In genomic region chr22:29204617-29205183, GRCh38 we compare ENCODE assay signal across 13 cellular contexts. TPM values are rescaled to one million over a fixed set of nuclear protein-coding genes. Genes with fewer than 3 reads are reported as not detected.
DNase-seq lines count a peak whose midpoint lies in the region; ATAC-seq and TF ChIP-seq lines count a peak whose summit lies in the region.
"Had no signal": no experiment of that assay in that cellular context is flagged by ENCODE, and none has a peak within 500 bp of the region (broad histone marks: within the 10 kb centered on the region; RNA-seq: fewer than 3 reads in every experiment).

No MANE protein-coding gene starts in this region.

- H3K36me3 ChIP-seq in lower lobe of right lung: no peaks in the 10 kb centered on the region

- ATAC-seq in lower lobe of right lung: no peak
- ATAC-seq in HG03457 (IDR thresholded peaks at IDR 0.05; ENCODE audit: unreplicated experiment): no peak
- no peak for ATAC-seq in GM18868 (IDR thresholded peaks at IDR 0.05; ENCODE audit: unreplicated experiment)

- H3K4me3 ChIP-seq in GM12875 (ENCODE audit: low read depth, low read length): peak overlapping the region; percentile 97
- no peak overlapping the region for H3K4me3 ChIP-seq in lower lobe of right lung

- H3K4me1 ChIP-seq in lower lobe of right lung: peaks cover 42% of the 10 kb centered on the region

- no peaks in the 10 kb centered on the region for H3K9me3 ChIP-seq in lower lobe of right lung

- intact Hi-C loops in lower lobe of right lung (cut with DNase I): no loop called here

- TF ChIP-seq CTCF in GM12875 (IDR thresholded peaks at IDR 0.05; ENCODE audit: borderline replicate concordance, insufficient read depth, low read depth, low read length): no peak
- TF ChIP-seq CTCF in lower lobe of right lung (IDR thresholded peaks at IDR 0.05): no peak

- H3K27me3 ChIP-seq in lower lobe of right lung (ENCODE audit: low read depth): no peaks in the 10 kb centered on the region

- DNase-seq in AG08396 (ENCODE audit: low spot score): peak; percentile 13
- DNase-seq in OCI-M1 (lab: John Stamatoyannopoulos, UW): peak; percentile 7
- no peak for DNase-seq in lower lobe of right lung
- DNase-seq in NCI-H2171 treated with DMSO at 0.1 percent for 48 hours (lab: John Stamatoyannopoulos, UW): no peak
- DNase-seq in COLO668 (lab: John Stamatoyannopoulos, UW; ENCODE audit: unreplicated experiment): no peak
- DNase-seq: activated naive CD4-positive, alpha-beta T cell treated with anti-CD3 and anti-CD28 coated beads for 36 hours; mammary epithelial cell; NCI-H226 had no signal

- H3K27ac ChIP-seq in lower lobe of right lung: peak overlapping the region; percentile 28

RNA-seq across cellular contexts. Expression of gene EMID1, which starts 1.0 kb away (rescaled TPM):
- 8.2 TPM for total RNA-seq in lower lobe of right lung
- total RNA-seq: activated CD8-positive, alpha-beta memory T cell treated with anti-CD3 and anti-CD28 coated beads for 36 hours; activated naive CD4-positive, alpha-beta T cell treated with anti-CD3 and anti-CD28 coated beads for 36 hours; MCF 10A had no signal

Comparison
In these comparisons a context has a peak if more than half of its experiments do, and no peak if none do; other contexts are left out.
1. DNase-seq: peak in AG08396 (single experiment) and OCI-M1 (single experiment); none in lower lobe of right lung (single experiment), NCI-H2171 treated with DMSO at 0.1 percent for 48 hours (single experiment) and COLO668 (single experiment).